ENCODE assay signal across 8 cellular contexts in genomic region chr12:113424915-113425823, GRCh38. TPM values are rescaled to one million over a fixed set of nuclear protein-coding genes. Genes with fewer than 3 reads are reported as not detected.
DNase-seq lines count a peak whose midpoint lies in the region; ATAC-seq and TF ChIP-seq lines count a peak whose summit lies in the region.

No MANE protein-coding gene starts in this region.

- peak overlapping the region; percentile 64; the same call in 1 of the 2 replicates for H3K4me2 ChIP-seq in DOHH2 (ENCODE audit: low read length)

- in situ Hi-C loops in KBM-7 (cut with MboI; ENCODE audit: low pct_unique_long_range_greater_than_20kb, low sequenced_read_pairs), result no loop called here

- POLR2A ChIA-PET in WTC11 (lab: Charles Lee), result interaction anchor here (0.7 kb wide), 1 partner anchor 66 kb away, joined by 3 read pairs; no protein-coding TSS in a partner anchor

- peak overlapping the region; percentile 93 for H3K27ac Mint-ChIP-seq in WTC11

- H4K20me1 ChIP-seq in DOHH2 (ENCODE audit: control insufficient read depth, insufficient read depth, low read depth, low read length), result no peaks in the 10 kb centered on the region

- H3K9me3 Mint-ChIP-seq in WTC11, result peaks cover 3% of the 10 kb centered on the region

- peaks cover 16% of the 10 kb centered on the region for H3K4me1 Mint-ChIP-seq in WTC11

- no peaks in the 10 kb centered on the region; the same call in 1 of the 2 replicates for H3K27me3 Mint-ChIP-seq in WTC11 (ENCODE audit: low read depth)

- H3K9me2 ChIP-seq in DOHH2 (replicated peaks; ENCODE audit: control insufficient read depth, low read length), result no peaks in the 10 kb centered on the region

- H3K4me1 ChIP-seq in DOHH2 (ENCODE audit: control insufficient read depth, low read length), result peaks cover 24% of the 10 kb centered on the region

- TF ChIP-seq CTCF in DOHH2 (IDR thresholded peaks at IDR 0.05; ENCODE audit: low read depth, low read length, poor library complexity, severe bottlenecking) (peak; percentile 97), WTC11 (IDR thresholded peaks at IDR 0.05) (peak; percentile 94)

- H3K9me3 ChIP-seq in DOHH2 (ENCODE audit: control insufficient read depth, insufficient read depth, low read length), result peaks cover 3% of the 10 kb centered on the region; the same call in 1 of the 2 replicates

- DNase-seq in KBM-7 (peak; percentile 92), WTC11 (ENCODE audit: low spot score) (peak; percentile 80), cerebellar cortex (ENCODE audit: low spot score) (peak; percentile 48), kidney tubule cell (ENCODE audit: low spot score) (peak; percentile 56), NCI-H1417 treated with DMSO at 0.1 percent for 48 hours (lab: John Stamatoyannopoulos, UW) (no peak), NCI-H524 treated with DMSO at 0.1 percent for 48 hours (lab: John Stamatoyannopoulos, UW) (no peak)
- peak; percentile 21 to 60 (median 38) for DNase-seq in stimulated activated CD4-positive, alpha-beta T cell treated with anti-CD3 and anti-CD28 coated beads, TNF-alpha, amount 100 ng/mL, for 24 hours (ENCODE audit: low read depth in 3 of 3)

- H3F3A ChIP-seq in DOHH2 (ENCODE audit: control insufficient read depth, insufficient read depth), result no peaks in the 10 kb centered on the region

- H3K27ac ChIP-seq in DOHH2 (ENCODE audit: low read depth, low read length), result no peak overlapping the region

- peak; percentile 67 for ATAC-seq in WTC11

- no peaks in the 10 kb centered on the region for H3K36me3 Mint-ChIP-seq in WTC11

- H3K79me2 ChIP-seq in DOHH2 (ENCODE audit: control insufficient read depth, low read length), result no peaks in the 10 kb centered on the region

- CTCF ChIA-PET in WTC11 (lab: Charles Lee), result interaction anchor here (0.6 to 1.9 kb wide), 95 partner anchors 9 to 504 kb away, joined by 3 to 41 read pairs (median 5); partner anchors contain the start of genes DDX54, PLBD2, RASAL1 and RITA1

- peak overlapping the region; percentile 75 for H3K4me3 Mint-ChIP-seq in WTC11

- H3K27me3 ChIP-seq in DOHH2 (ENCODE audit: control insufficient read depth, low read length), result peaks cover 42% of the 10 kb centered on the region

- no peaks in the 10 kb centered on the region for H3K36me3 ChIP-seq in DOHH2 (ENCODE audit: control insufficient read depth, low read length)

- H3K4me3 ChIP-seq in DOHH2 (ENCODE audit: low read length), result no peak overlapping the region

TF ChIP-seq in WTC11, 78 proteins besides CTCF, POLR2A, EP300 and RAD21:
- TF ChIP-seq, protein P1, sequence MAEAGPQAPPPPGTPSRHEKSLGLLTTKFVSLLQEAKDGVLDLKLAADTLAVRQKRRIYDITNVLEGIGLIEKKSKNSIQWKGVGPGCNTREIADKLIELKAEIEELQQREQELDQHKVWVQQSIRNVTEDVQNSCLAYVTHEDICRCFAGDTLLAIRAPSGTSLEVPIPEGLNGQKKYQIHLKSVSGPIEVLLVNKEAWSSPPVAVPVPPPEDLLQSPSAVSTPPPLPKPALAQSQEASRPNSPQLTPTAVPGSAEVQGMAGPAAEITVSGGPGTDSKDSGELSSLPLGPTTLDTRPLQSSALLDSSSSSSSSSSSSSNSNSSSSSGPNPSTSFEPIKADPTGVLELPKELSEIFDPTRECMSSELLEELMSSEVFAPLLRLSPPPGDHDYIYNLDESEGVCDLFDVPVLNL (CRISPR knock-in tag; IDR thresholded peaks at IDR 0.05; ENCODE audit: borderline replicate concordance, low read depth), result no peak
- TF ChIP-seq NR3C1 (CRISPR knock-in tag; conservative IDR thresholded peaks at IDR 0.05; ENCODE audit: low read depth) (no peak), GTF2I (CRISPR knock-in tag; conservative IDR thresholded peaks at IDR 0.05) (0 out of 2 replicates have a peak, but pooled peaks have one; percentile 71)

RNA-seq across cellular contexts. Expression of gene SDSL, which starts 3.0 kb away (rescaled TPM):
- total RNA-seq in WTC11 (2021), result 0.41 to 0.96 TPM (median 0.52 TPM) in 3 replicates

RNA-seq across cellular contexts. Expression of gene SDS, which starts 21.5 kb away (rescaled TPM):
- 0.21 to 0.46 TPM (median 0.31 TPM) in 3 replicates for total RNA-seq in WTC11 (2021)

RNA-seq across cellular contexts. Expression of gene LHX5, which starts 46.5 kb away (rescaled TPM):
- 1.5 to 3.0 TPM (median 1.6 TPM) in 3 replicates for total RNA-seq in WTC11 (2021)

Comparison
In these comparisons a context has a peak if more than half of its experiments do, and no peak if none do; other contexts are left out.
1. DNase-seq: peak in KBM-7 (single experiment), WTC11 (single experiment), cerebellar cortex (single experiment), kidney tubule cell (single experiment) and stimulated activated CD4-positive, alpha-beta T cell treated with anti-CD3 and anti-CD28 coated beads, TNF-alpha, amount 100 ng/mL, for 24 hours (3 of 3); none in NCI-H1417 treated with DMSO at 0.1 percent for 48 hours (single experiment) and NCI-H524 treated with DMSO at 0.1 percent for 48 hours (single experiment).